9 cellular contexts compared by ENCODE assay signal in genomic region chr19:13079542-13079986, GRCh38. TPM values are rescaled to one million over a fixed set of nuclear protein-coding genes. Genes with fewer than 3 reads are reported as not detected.
DNase-seq lines count a peak whose midpoint lies in the region; ATAC-seq, FAIRE-seq and TF ChIP-seq lines count a peak whose summit lies in the region.
"Had no signal": no experiment of that assay in that cellular context is flagged by ENCODE, and none has a peak within 500 bp of the region (broad histone marks: within the 10 kb centered on the region; RNA-seq: fewer than 3 reads in every experiment).

No MANE protein-coding gene starts in this region.

- DNase-seq in breast epithelium (ENCODE audit: low spot score in 2 of 2) (no peak), mammary epithelial cell (no peak), K562 (ENCODE audit: extremely low read depth in 1 of 4, low spot score in 3 of 4) (peak; percentile 83 to 88 (median 85)), left colon (peak; percentile 84 to 85), OCI-M2 (lab: John Stamatoyannopoulos, UW; ENCODE audit: unreplicated experiment) (no peak)
- DNase-seq: amniotic stem cell had no signal

- TF ChIP-seq CTCF in breast epithelium (IDR thresholded peaks at IDR 0.05) = no peak
- no peak for TF ChIP-seq CTCF in mammary epithelial cell (conservative IDR thresholded peaks at IDR 0.05 in 1 of 2, IDR thresholded peaks at IDR 0.05 in 1 of 2; ENCODE audit: extremely low read depth in 1 of 2, insufficient read depth in 1 of 2, low read depth in 1 of 2, low read length in 2 of 2)
- TF ChIP-seq CTCF in K562 (IDR thresholded peaks at IDR 0.05 in 2 of 3, conservative IDR thresholded peaks at IDR 0.05 in 1 of 3; ENCODE audit: insufficient read depth in 2 of 3, low read depth in 1 of 3, low read length in 3 of 3) = peak; percentile 11 to 16 (median 12); a peak in 2 of 6 replicates

- in situ Hi-C loops in mammary epithelial cell (cut with MboI; ENCODE audit: low sequenced_read_pairs in 2 of 2) = no loop called here
- in situ Hi-C loops in K562 (cut with MboI) = no loop called here

- intact Hi-C loops in breast epithelium (cut with DNase I; ENCODE audit: low total_unique reads) = no loop called here
- intact Hi-C loops in mammary epithelial cell (cut with micrococcal nuclease) = no loop called here
- intact Hi-C loops in K562 (cut with micrococcal nuclease) = no loop called here
- intact Hi-C loops in left colon (cut with DNase I, micrococcal nuclease) = no loop called here

- H3K27me3 ChIP-seq in breast epithelium (no peaks in the 10 kb centered on the region), mammary epithelial cell (ENCODE audit: insufficient read depth, low read length) (no peaks in the 10 kb centered on the region), K562 (ENCODE audit: control insufficient read depth in 2 of 2, insufficient read depth in 2 of 2, low read length in 2 of 2) (no peaks in the 10 kb centered on the region)

- TF ChIP-seq POLR2A in breast epithelium (IDR thresholded peaks at IDR 0.05) (no peak), K562 (conservative IDR thresholded peaks at IDR 0.05) (peak; percentile 50; the same call in 1 of the 2 replicates)

- dilution Hi-C loops in mammary epithelial cell (cut with HindIII; ENCODE audit: low sequenced_read_pairs) = no loop called here

- H3K4me2 ChIP-seq in mammary epithelial cell (ENCODE audit: insufficient read depth, low read depth, low read length) (no peak overlapping the region), K562 (ENCODE audit: insufficient read depth, low read length) (peak overlapping the region; percentile 68)

- FAIRE-seq in K562 (lab: Jason Lieb, UNC) = peak; percentile 84

- POLR2A ChIA-PET in K562 (lab: Yijun Ruan, JAX) = interaction anchor here (0.6 to 2.4 kb wide), 5 partner anchors 11 to 133 kb away, joined by 3 to 20 read pairs (median 4); partner anchors contain the start of gene RAD23A

- no peak; a peak in 1 of 4 replicates for TF ChIP-seq RAD21 in K562 (CRISPR knock-in tag; conservative IDR thresholded peaks at IDR 0.05 in 1 of 2, IDR thresholded peaks at IDR 0.05 in 1 of 2)

- no peaks in the 10 kb centered on the region for H3K9me3 ChIP-seq in breast epithelium
- no peaks in the 10 kb centered on the region for H3K9me3 ChIP-seq in mammary epithelial cell (replicated peaks; ENCODE audit: insufficient read depth, low read length)
- H3K9me3 ChIP-seq in K562 (replicated peaks; ENCODE audit: control insufficient read depth, insufficient read depth, low read depth, low read length) = no peaks in the 10 kb centered on the region

- 87% methylated on average over 6 of the region's 16 CpGs for WGBS in mammary epithelial cell (ENCODE audit: low coverage, missing lambda C conversion rate)
- WGBS in K562 (ENCODE audit: insufficient coverage, low coverage, missing lambda C conversion rate) = 14% methylated on average over 15 of the region's 16 CpGs

- H3K9ac ChIP-seq in mammary epithelial cell (ENCODE audit: insufficient read depth, low read length) = no peak overlapping the region
- H3K9ac ChIP-seq in K562 (ENCODE audit: insufficient read depth in 1 of 2, low read depth in 2 of 2, low read length in 2 of 2) = peak overlapping the region; percentile 52 to 92

- H2AFZ ChIP-seq in mammary epithelial cell (ENCODE audit: low read depth, low read length) = no peak overlapping the region
- peak overlapping the region; percentile 83 for H2AFZ ChIP-seq in K562 (ENCODE audit: low read depth, low read length)

- no peaks in the 10 kb centered on the region for H3K9me1 ChIP-seq in K562 (ENCODE audit: control insufficient read depth, insufficient read depth, low read length)

- H3K4me3 ChIP-seq in breast epithelium (peak overlapping the region in 1 of 3 donors; percentile 5), mammary epithelial cell (replicated peaks in 1 of 3; ENCODE audit: insufficient read depth in 1 of 3, low read depth in 2 of 3, low read length in 3 of 3) (no peak overlapping the region), K562 (no peak overlapping the region; the same call in 1 of the 2 replicates)

- H3K4me1 ChIP-seq in breast epithelium (peaks cover 29 to 30% of the 10 kb centered on the region in 2 donors), mammary epithelial cell (ENCODE audit: insufficient read depth, low read length) (no peaks in the 10 kb centered on the region), K562 (replicated peaks in 1 of 2; ENCODE audit: control insufficient read depth in 2 of 2, insufficient read depth in 2 of 2, low read length in 2 of 2) (peaks cover 27 to 76% of the 10 kb centered on the region in 2 experiments)

- H4K20me1 ChIP-seq in mammary epithelial cell (ENCODE audit: insufficient read depth, low read length) (no peaks in the 10 kb centered on the region), K562 (replicated peaks; ENCODE audit: control insufficient read depth, insufficient read depth, low read length) (no peaks in the 10 kb centered on the region)

- TF ChIP-seq EP300 in K562 (IDR thresholded peaks at IDR 0.05; ENCODE audit: low read length) = no peak

- H3K79me2 ChIP-seq in mammary epithelial cell (ENCODE audit: insufficient read depth, low read length) (no peaks in the 10 kb centered on the region), K562 (ENCODE audit: control insufficient read depth, insufficient read depth, low read length) (no peaks in the 10 kb centered on the region)

- ATAC-seq in K562 = peak; percentile 93
- peak; percentile 91 for ATAC-seq in left colon
- ATAC-seq in GM21423 (IDR thresholded peaks at IDR 0.05; ENCODE audit: unreplicated experiment) = no peak
- no peak for ATAC-seq in GM18519 (IDR thresholded peaks at IDR 0.05; ENCODE audit: low FRiP score, unreplicated experiment)
- ATAC-seq in GM21367 (IDR thresholded peaks at IDR 0.05; ENCODE audit: unreplicated experiment) = no peak

- CTCF ChIA-PET in mammary epithelial cell (lab: Charles Lee; ENCODE audit: low non-redundant PET) (no interaction called here), K562 (lab: Yijun Ruan, JAX; ENCODE audit: low intra/inter-chr PET ratio) (interaction anchor here (0.8 kb wide), 1 partner anchor 114 kb away, joined by 3 read pairs; no protein-coding TSS in a partner anchor)

- H3K27ac ChIP-seq in breast epithelium = peak overlapping the region; percentile 79 to 90
- H3K27ac ChIP-seq in mammary epithelial cell (ENCODE audit: insufficient read depth, low read depth, low read length) = no peak overlapping the region
- peak overlapping the region; percentile 63 for H3K27ac ChIP-seq in K562 (ENCODE audit: extremely low read depth, low read depth, low read length)

- H3K36me3 ChIP-seq in breast epithelium = no peaks in the 10 kb centered on the region
- H3K36me3 ChIP-seq in mammary epithelial cell (ENCODE audit: insufficient read depth, low read length) = peaks cover 7% of the 10 kb centered on the region
- H3K36me3 ChIP-seq in K562 (ENCODE audit: control insufficient read depth, insufficient read depth, low read length) = peaks cover 40% of the 10 kb centered on the region; the same call in 2 of the 3 replicates

- BruUV-seq in mammary epithelial cell (replicated peaks; lab: Mats Ljungman, UMichigan) (no TSS peak), K562 (replicated peaks; lab: Mats Ljungman, UMichigan) (no TSS peak)

RNA-seq across cellular contexts. Expression of gene LYL1, which starts 23.1 kb away (rescaled TPM):
- total RNA-seq in breast epithelium = 10 to 100 TPM in 1 of 3 donors, 1 to 10 TPM in 2; 7.0 to 21.0 (median 9.2) TPM
- not detected for total RNA-seq in mammary epithelial cell
- not detected for polyA plus RNA-seq in mammary epithelial cell
- not detected for polyA minus RNA-seq in mammary epithelial cell
- 54.5 and 112 TPM in 2 replicates for total RNA-seq in K562 (2011; cell fraction: chromatin; rRNA removed; ENCODE audit: low replicate concordance)
- 105 and 123 TPM in 2 replicates for total RNA-seq in K562 (2011; cell fraction: nucleolus; rRNA removed)
- total RNA-seq in K562 (2011; cell fraction: nucleoplasm; rRNA removed) = 74.6 and 89.7 TPM in 2 replicates
- 266 and 312 TPM in 2 replicates for total RNA-seq in K562 (2014; rRNA removed)
- 13.2 and 17.7 TPM in 2 replicates for total RNA-seq in K562 (2014; rRNA removed; fragmentation: Illumina TruSeq; extraction: Trizol)
- 89.9 and 108 TPM in 2 replicates for total RNA-seq in K562 (2015; rRNA removed; fragmentation: Illumina TruSeq; extraction: Trizol)
- total RNA-seq in K562 (2021) = 216 and 218 TPM in 2 replicates
- 34.0 and 47.0 TPM in 2 replicates for polyA plus RNA-seq in K562 (2011; rRNA removed)
- 73.1 and 246 TPM in 2 replicates for polyA plus RNA-seq in K562 (2011; cell fraction: cytosol; rRNA removed)
- polyA plus RNA-seq in K562 (2011; cell fraction: nucleus; rRNA removed) = 76.6 and 132 TPM in 2 replicates
- 144 and 229 TPM in 2 replicates for polyA plus RNA-seq in K562 (2012)
- 17.8 and 71.5 TPM in 2 replicates for polyA plus RNA-seq in K562 (2014; fragmentation: Illumina TruSeq; extraction: Trizol)
- 1 to 10 TPM; 1.3 to 1.6 TPM for polyA plus RNA-seq in K562 (2014; fragmentation: Nextera tagmentation; extraction: Ambion mirVana)
- polyA plus RNA-seq in K562 (2014; rRNA removed) = 165 and 175 TPM in 2 replicates
- 12.7 and 14.2 TPM in 2 replicates for polyA minus RNA-seq in K562 (2011; rRNA and poly(A)+ RNA removed)
- polyA minus RNA-seq in K562 (2011; cell fraction: cytosol; rRNA and poly(A)+ RNA removed) = 46.0 and 79.3 TPM in 2 replicates
- polyA minus RNA-seq in K562 (2011; cell fraction: nucleus; rRNA and poly(A)+ RNA removed) = 37.4 and 52.3 TPM in 2 replicates
- 1 to 10 TPM; 2.0 to 4.5 TPM for total RNA-seq in left colon

RNA-seq across cellular contexts. Expression of gene TRMT1, which starts 37.0 kb away (rescaled TPM):
- total RNA-seq in breast epithelium = 10 to 100 TPM; 29.7 to 37.4 (median 31.7) TPM
- 10 to 100 TPM; 28.7 to 56.2 TPM for total RNA-seq in mammary epithelial cell
- polyA plus RNA-seq in mammary epithelial cell = 39.3 TPM
- 66.7 TPM for polyA minus RNA-seq in mammary epithelial cell
- total RNA-seq in K562 (2011; cell fraction: chromatin; rRNA removed; ENCODE audit: low replicate concordance) = 73.3 and 179 TPM in 2 replicates
- total RNA-seq in K562 (2011; cell fraction: nucleolus; rRNA removed) = 168 and 175 TPM in 2 replicates
- total RNA-seq in K562 (2011; cell fraction: nucleoplasm; rRNA removed) = 79.0 and 80.0 TPM in 2 replicates
- 89.1 and 113 TPM in 2 replicates for total RNA-seq in K562 (2014; rRNA removed)
- total RNA-seq in K562 (2014; rRNA removed; fragmentation: Illumina TruSeq; extraction: Trizol) = 25.8 and 42.9 TPM in 2 replicates
- total RNA-seq in K562 (2015; rRNA removed; fragmentation: Illumina TruSeq; extraction: Trizol) = 54.3 and 60.2 TPM in 2 replicates
- total RNA-seq in K562 (2021) = 118 TPM in 2 replicates
- polyA plus RNA-seq in K562 (2011; rRNA removed) = 44.1 and 53.3 TPM in 2 replicates
- polyA plus RNA-seq in K562 (2011; cell fraction: cytosol; rRNA removed) = 39.2 and 80.0 TPM in 2 replicates
- polyA plus RNA-seq in K562 (2011; cell fraction: nucleus; rRNA removed) = 282 and 531 TPM in 2 replicates
- polyA plus RNA-seq in K562 (2012) = 59.6 and 77.8 TPM in 2 replicates
- polyA plus RNA-seq in K562 (2014; fragmentation: Illumina TruSeq; extraction: Trizol) = 84.8 and 96.2 TPM in 2 replicates
- 10 to 100 TPM in 1 of 2 experiments, 1 to 10 TPM in 1; 5.8 to 10.9 TPM for polyA plus RNA-seq in K562 (2014; fragmentation: Nextera tagmentation; extraction: Ambion mirVana)
- polyA plus RNA-seq in K562 (2014; rRNA removed) = 155 and 158 TPM in 2 replicates
- 23.7 and 27.9 TPM in 2 replicates for polyA minus RNA-seq in K562 (2011; rRNA and poly(A)+ RNA removed)
- 49.3 and 51.7 TPM in 2 replicates for polyA minus RNA-seq in K562 (2011; cell fraction: cytosol; rRNA and poly(A)+ RNA removed)
- 50.5 and 77.3 TPM in 2 replicates for polyA minus RNA-seq in K562 (2011; cell fraction: nucleus; rRNA and poly(A)+ RNA removed)
- total RNA-seq in left colon = 10 to 100 TPM; 22.0 to 23.6 TPM

RNA-seq across cellular contexts. Expression of gene NACC1, which starts 38.5 kb away (rescaled TPM):
- 10 to 100 TPM in 2 of 3 donors, 1 to 10 TPM in 1; 8.5 to 20.5 (median 19.7) TPM for total RNA-seq in breast epithelium
- 100 to 1,000 TPM in 1 of 2 donors, 10 to 100 TPM in 1; 76.2 to 106 TPM for total RNA-seq in mammary epithelial cell
- polyA plus RNA-seq in mammary epithelial cell = 90.9 TPM
- 45.9 TPM for polyA minus RNA-seq in mammary epithelial cell
- 31.6 and 133 TPM in 2 replicates for total RNA-seq in K562 (2011; cell fraction: chromatin; rRNA removed; ENCODE audit: low replicate concordance)
- total RNA-seq in K562 (2011; cell fraction: nucleolus; rRNA removed) = 77.5 and 89.6 TPM in 2 replicates
- 35.3 and 45.1 TPM in 2 replicates for total RNA-seq in K562 (2011; cell fraction: nucleoplasm; rRNA removed)
- 62.4 and 85.7 TPM in 2 replicates for total RNA-seq in K562 (2014; rRNA removed)
- total RNA-seq in K562 (2014; rRNA removed; fragmentation: Illumina TruSeq; extraction: Trizol) = 9.1 and 9.5 TPM in 2 replicates
- total RNA-seq in K562 (2015; rRNA removed; fragmentation: Illumina TruSeq; extraction: Trizol) = 40.2 and 46.8 TPM in 2 replicates
- 93.0 and 96.6 TPM in 2 replicates for total RNA-seq in K562 (2021)
- 25.8 and 49.0 TPM in 2 replicates for polyA plus RNA-seq in K562 (2011; rRNA removed)
- polyA plus RNA-seq in K562 (2011; cell fraction: cytosol; rRNA removed) = 59.4 and 222 TPM in 2 replicates
- 52.2 and 123 TPM in 2 replicates for polyA plus RNA-seq in K562 (2011; cell fraction: nucleus; rRNA removed)
- polyA plus RNA-seq in K562 (2012) = 35.2 and 37.0 TPM in 2 replicates
- 23.2 and 90.7 TPM in 2 replicates for polyA plus RNA-seq in K562 (2014; fragmentation: Illumina TruSeq; extraction: Trizol)
- polyA plus RNA-seq in K562 (2014; fragmentation: Nextera tagmentation; extraction: Ambion mirVana) = under 1 TPM; 0.04 to 0.17 TPM
- polyA plus RNA-seq in K562 (2014; rRNA removed) = 46.1 and 68.1 TPM in 2 replicates
- polyA minus RNA-seq in K562 (2011; rRNA and poly(A)+ RNA removed) = 17.9 and 39.8 TPM in 2 replicates
- 67.5 and 79.0 TPM in 2 replicates for polyA minus RNA-seq in K562 (2011; cell fraction: cytosol; rRNA and poly(A)+ RNA removed)
- 16.6 and 18.0 TPM in 2 replicates for polyA minus RNA-seq in K562 (2011; cell fraction: nucleus; rRNA and poly(A)+ RNA removed)
- total RNA-seq in left colon = 10 to 100 TPM; 56.1 to 67.2 TPM

Comparison
In these comparisons a context has a peak if more than half of its experiments do, and no peak if none do; other contexts are left out.
1. DNase-seq: peak in K562 (4 of 4) and left colon (2 of 2); none in breast epithelium (0 of 2), mammary epithelial cell (single experiment) and OCI-M2 (single experiment).
2. CTCF ChIP-seq: peak in K562 (3 of 3); none in breast epithelium (0 of 3) and mammary epithelial cell (0 of 2).
3. ATAC-seq: peak in K562 (single experiment) and left colon (single experiment); none in GM21423 (single experiment), GM18519 (single experiment) and GM21367 (single experiment).